Comparison of ENCODE assay signal across 10 cellular contexts in genomic region chr3:36750737-36751136, GRCh38. TPM values are rescaled to one million over a fixed set of nuclear protein-coding genes. Genes with fewer than 3 reads are reported as not detected.
"Had no signal": no experiment of that assay in that cellular context is flagged by ENCODE, and none has a peak within 500 bp of the region (broad histone marks: within the 10 kb centered on the region; RNA-seq: fewer than 3 reads in every experiment).

No MANE protein-coding gene starts in this region.

- H3K36me3 ChIP-seq: HAP-1 had no signal

- ATAC-seq: HCT116, HepG2 had no signal

- FAIRE-seq: HepG2 had no signal

- H3K27ac ChIP-seq: HL-60 had no signal

- H3K4me1 Mint-ChIP-seq: IgD-negative memory B cell had no signal

- H3K4me3 ChIP-seq: HAP-1 had no signal

- H3K4me1 ChIP-seq: HAP-1 had no signal

- H3K9me3 Mint-ChIP-seq: HFFc6 had no signal

- H3K27ac Mint-ChIP-seq: HFFc6, IgD-negative memory B cell had no signal

- H3K9me3 ChIP-seq: HAP-1 had no signal

- H3K4me3 Mint-ChIP-seq: HFFc6, IgD-negative memory B cell had no signal

- DNase-seq: GOT3, H7, HFFc6 had no signal

RNA-seq across cellular contexts. Expression of gene DCLK3, which starts 13.6 kb away (rescaled TPM):
- total RNA-seq: H4, HepG2, HFFc6, HT1080 had no signal
- polyA plus RNA-seq: HepG2, IgD-negative memory B cell had no signal
